In the genomic region with DNA sequence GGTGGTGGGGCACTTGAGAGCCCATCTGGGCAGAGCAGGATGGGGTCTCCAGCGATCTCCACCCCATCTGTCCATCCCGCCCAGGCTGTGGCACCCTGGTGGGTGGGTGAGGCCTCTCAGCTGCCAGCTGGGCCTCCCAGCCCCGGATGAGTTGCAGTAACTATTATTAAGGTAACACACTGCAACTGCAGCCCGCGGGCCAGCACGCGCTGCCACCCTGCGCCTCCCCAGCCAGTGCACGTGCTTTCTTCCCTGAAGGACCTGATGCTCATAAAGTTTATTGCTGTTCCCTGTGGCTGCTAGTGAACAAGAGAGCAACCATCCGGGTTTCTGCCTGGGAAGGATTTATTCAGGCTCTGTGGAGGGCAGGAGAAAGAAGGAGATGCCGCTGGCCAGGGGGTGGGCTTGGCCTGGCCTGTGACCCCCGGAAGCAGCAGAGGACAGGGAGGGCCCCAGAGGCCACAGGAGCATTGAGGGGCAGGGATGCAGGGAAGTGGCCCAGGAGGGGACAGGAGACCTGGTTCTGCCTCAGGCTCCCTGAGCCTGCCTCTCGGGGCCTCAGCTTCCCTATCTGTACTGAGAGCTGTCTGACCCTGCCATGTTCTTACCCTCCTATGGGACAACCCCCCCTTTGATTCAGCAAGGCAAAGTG, we compare ENCODE assay signal across 8 cellular contexts. TPM values are rescaled to one million over a fixed set of nuclear protein-coding genes. Genes with fewer than 3 reads are reported as not detected.
DNase-seq lines count a peak whose midpoint lies in the region; ATAC-seq and TF ChIP-seq lines count a peak whose summit lies in the region.

No MANE protein-coding gene starts in this region.

- H3K27me3 ChIP-seq in vagina: no peaks in the 10 kb centered on the region

- H3K4me1 Mint-ChIP-seq in brain: peaks cover 80% of the 10 kb centered on the region
- no peaks in the 10 kb centered on the region for H3K4me1 Mint-ChIP-seq in activated CD8-positive, alpha-beta T cell treated with anti-CD3 and anti-CD28 coated beads, Interleukin-2, amount 10 ng/mL, durations not matched to agents 7 days and 5 days (ENCODE audit: low read depth)

- peak overlapping the region in 4 of 5 experiments; percentile 54 to 95 (median 89) for H3K27ac Mint-ChIP-seq in brain
- no peak overlapping the region for H3K27ac Mint-ChIP-seq in activated CD8-positive, alpha-beta T cell treated with anti-CD3 and anti-CD28 coated beads, Interleukin-2, amount 10 ng/mL, durations not matched to agents 7 days and 5 days

- POLR2A ChIA-PET in activated CD8-positive, alpha-beta T cell treated with anti-CD3 and anti-CD28 coated beads, Interleukin-2, amount 10 ng/mL, durations not matched to agents 7 days and 5 days (lab: Charles Lee): no interaction called here

- peaks cover 5% of the 10 kb centered on the region for H3K27me3 Mint-ChIP-seq in brain
- H3K27me3 Mint-ChIP-seq in activated CD8-positive, alpha-beta T cell treated with anti-CD3 and anti-CD28 coated beads, Interleukin-2, amount 10 ng/mL, durations not matched to agents 7 days and 5 days (ENCODE audit: low read depth): peaks cover 13% of the 10 kb centered on the region

- CTCF ChIA-PET in activated CD8-positive, alpha-beta T cell treated with anti-CD3 and anti-CD28 coated beads, Interleukin-2, amount 10 ng/mL, durations not matched to agents 7 days and 5 days (lab: Charles Lee): interaction anchor here (0.7 to 4.1 kb wide), 14 partner anchors 12 to 410 kb away, joined by 3 to 40 read pairs (median 8); a partner anchor contains a TSS

- no peaks in the 10 kb centered on the region for H3K36me3 Mint-ChIP-seq in brain
- no peaks in the 10 kb centered on the region for H3K36me3 Mint-ChIP-seq in activated CD8-positive, alpha-beta T cell treated with anti-CD3 and anti-CD28 coated beads, Interleukin-2, amount 10 ng/mL, durations not matched to agents 7 days and 5 days (ENCODE audit: low read depth)

- TF ChIP-seq CTCF in brain (conservative IDR thresholded peaks at IDR 0.05) (no peak), vagina (IDR thresholded peaks at IDR 0.05) (no peak)

- no peaks in the 10 kb centered on the region for H3K36me3 ChIP-seq in vagina

- peak overlapping the region in 3 of 5 experiments; percentile 20 to 85 (median 74) for H3K4me3 Mint-ChIP-seq in brain
- no peak overlapping the region for H3K4me3 Mint-ChIP-seq in activated CD8-positive, alpha-beta T cell treated with anti-CD3 and anti-CD28 coated beads, Interleukin-2, amount 10 ng/mL, durations not matched to agents 7 days and 5 days

- ATAC-seq in Right ventricle myocardium superior (ENCODE audit: poor library complexity): peak; percentile 10
- no peak for ATAC-seq in left cardiac atrium
- no peak for ATAC-seq in activated CD8-positive, alpha-beta T cell treated with anti-CD3 and anti-CD28 coated beads, Interleukin-2, amount 10 ng/mL, durations not matched to agents 7 days and 5 days
- no peak for ATAC-seq in GM19452 (IDR thresholded peaks at IDR 0.05; ENCODE audit: unreplicated experiment)

- DNase-seq in Right ventricle myocardium superior (no peak), left cardiac atrium (no peak), medulla oblongata (ENCODE audit: extremely low spot score) (peak; percentile 21), vagina (ENCODE audit: extremely low spot score in 2 of 2) (no peak), GM19238 (ENCODE audit: insufficient read length, low spot score) (no peak)
- DNase-seq in activated CD8-positive, alpha-beta T cell treated with anti-CD3 and anti-CD28 coated beads, Interleukin-2, amount 10 ng/mL, durations not matched to agents 7 days and 5 days: no peak

- H3K9me3 Mint-ChIP-seq in brain: peaks cover 0 to 2% (median 0%) of the 10 kb centered on the region in 5 experiments
- no peaks in the 10 kb centered on the region for H3K9me3 Mint-ChIP-seq in activated CD8-positive, alpha-beta T cell treated with anti-CD3 and anti-CD28 coated beads, Interleukin-2, amount 10 ng/mL, durations not matched to agents 7 days and 5 days (ENCODE audit: insufficient read depth)

- no peak for TF ChIP-seq POLR2A in vagina (IDR thresholded peaks at IDR 0.05)

- peak overlapping the region; percentile 73 for H3K27ac ChIP-seq in vagina

- peaks cover 35% of the 10 kb centered on the region for H3K4me1 ChIP-seq in vagina

- intact Hi-C loops in Right ventricle myocardium superior (cut with DNase I) (no loop called here), left cardiac atrium (cut with DNase I) (loop anchor here in 1 of 2 donors (2.0 kb wide), 1 partner anchor 18 kb away; no protein-coding TSS in a partner anchor), vagina (cut with DNase I) (no loop called here)

- H3K9me3 ChIP-seq in vagina: no peaks in the 10 kb centered on the region

- H3K4me3 ChIP-seq in vagina: no peak overlapping the region

RNA-seq across cellular contexts. Expression of a gene that starts 1.7 kb away (rescaled TPM):
- total RNA-seq in Right ventricle myocardium superior: 44.2 TPM
- 10 to 100 TPM; 23.8 to 29.4 TPM for total RNA-seq in left cardiac atrium
- polyA plus RNA-seq in brain (ENCODE audit: insufficient read depth, low read depth, low replicate concordance): 6.4 TPM
- 1.5 TPM for total RNA-seq in vagina
- total RNA-seq in activated CD8-positive, alpha-beta T cell treated with anti-CD3 and anti-CD28 coated beads, Interleukin-2, amount 10 ng/mL, durations not matched to agents 7 days and 5 days: not detected

RNA-seq across cellular contexts. Expression of a gene that starts 33.5 kb away (rescaled TPM):
- total RNA-seq in Right ventricle myocardium superior: 208 TPM
- 100 to 1,000 TPM; 183 to 203 TPM for total RNA-seq in left cardiac atrium
- polyA plus RNA-seq in brain (ENCODE audit: insufficient read depth, low read depth, low replicate concordance): 148 TPM
- total RNA-seq in vagina: 16.2 TPM
- 10 to 100 TPM; 88.1 to 89.6 TPM for total RNA-seq in activated CD8-positive, alpha-beta T cell treated with anti-CD3 and anti-CD28 coated beads, Interleukin-2, amount 10 ng/mL, durations not matched to agents 7 days and 5 days

RNA-seq across cellular contexts. Expression of a gene that starts 43.9 kb away (rescaled TPM):
- total RNA-seq in Right ventricle myocardium superior (19.1 TPM), left cardiac atrium (10 to 100 TPM; 26.0 to 33.7 TPM), vagina (55.5 TPM)
- 49.4 TPM for polyA plus RNA-seq in brain (ENCODE audit: insufficient read depth, low read depth, low replicate concordance)
- 10 to 100 TPM; 49.9 to 59.8 TPM for total RNA-seq in activated CD8-positive, alpha-beta T cell treated with anti-CD3 and anti-CD28 coated beads, Interleukin-2, amount 10 ng/mL, durations not matched to agents 7 days and 5 days

RNA-seq across cellular contexts. Expression of a gene that starts 58.8 kb away (rescaled TPM):
- total RNA-seq in Right ventricle myocardium superior (not detected), left cardiac atrium (not detected), vagina (not detected)
- polyA plus RNA-seq in brain (ENCODE audit: insufficient read depth, low read depth, low replicate concordance): not detected
- total RNA-seq in activated CD8-positive, alpha-beta T cell treated with anti-CD3 and anti-CD28 coated beads, Interleukin-2, amount 10 ng/mL, durations not matched to agents 7 days and 5 days: not detected

Comparison
In these comparisons a context has a peak if more than half of its experiments do, and no peak if none do; other contexts are left out.
1. RNA of a gene that starts 1.7 kb away (total RNA-seq): 44.2 TPM in Right ventricle myocardium superior (single experiment) and 23.8 to 29.4 TPM in left cardiac atrium; 1.5 TPM in vagina (single experiment) and not detected in activated CD8-positive, alpha-beta T cell treated with anti-CD3 and anti-CD28 coated beads, Interleukin-2, amount 10 ng/mL, durations not matched to agents 7 days and 5 days; every median in the first group is over 10 times any median in the second.